11 cellular contexts compared by ENCODE assay signal in the genomic region with DNA sequence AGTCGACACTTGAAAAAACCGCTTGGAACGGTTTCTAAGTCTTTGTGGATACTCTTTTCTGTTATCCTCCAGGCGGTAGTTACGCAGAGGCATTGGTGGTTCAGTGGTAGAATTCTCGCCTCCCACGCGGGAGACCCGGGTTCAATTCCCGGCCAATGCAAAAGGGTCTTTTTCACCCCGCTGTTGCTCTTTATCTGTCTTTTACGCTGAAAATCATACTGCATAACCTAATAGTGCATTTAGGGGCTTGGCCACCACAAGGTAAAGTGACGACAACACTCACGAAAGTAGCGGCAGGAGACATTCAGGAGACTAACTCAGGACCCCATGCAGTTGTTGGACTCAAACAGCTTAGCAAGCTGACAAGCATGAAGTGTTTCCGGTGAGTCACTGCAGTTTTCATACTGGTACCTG. TPM values are rescaled to one million over a fixed set of nuclear protein-coding genes. Genes with fewer than 3 reads are reported as not detected.
DNase-seq lines count a peak whose midpoint lies in the region; ATAC-seq, FAIRE-seq and TF ChIP-seq lines count a peak whose summit lies in the region.
"Not testable (repeated sequence)": the region's sequence is repeated elsewhere in the genome, so short reads cannot be mapped to it uniquely, and the experiment has no call there.
"Had no signal": no experiment of that assay in that cellular context is flagged by ENCODE, and none has a peak within 500 bp of the region (broad histone marks: within the 10 kb centered on the region; RNA-seq: fewer than 3 reads in every experiment).

No MANE protein-coding gene starts in this region.

- H3K9me3 ChIP-seq in PC-3 (ENCODE audit: low read length); endodermal cell (ENCODE audit: control insufficient read depth, low read length); keratinocyte (ENCODE audit: control insufficient read depth, low read depth, low read length): not testable (repeated sequence)

- not testable (repeated sequence) for H3K27ac ChIP-seq in PC-3 (ENCODE audit: low read length); endodermal cell (ENCODE audit: low read depth, low read length); keratinocyte (ENCODE audit: control insufficient read depth, insufficient read depth, low read length)

- DNase-seq in Daoy (ENCODE audit: low read depth) (peak; percentile 60), HT1080 (ENCODE audit: low read depth) (peak; percentile 75), PC-3 (peak; percentile 9), endodermal cell (peak; percentile 89)
- DNase-seq in activated B cell treated with CpG ODN at 0.5 μM for 24 hours; activated naive CD8-positive, alpha-beta T cell treated with anti-CD3 and anti-CD28 coated beads, Interleukin-2, amount 50 U/mL, for 24 hours; keratinocyte (ENCODE audit: low read depth, low spot score): not testable (repeated sequence)
- peak in 1 of 2 donors; percentile 67 for DNase-seq in stimulated activated effector memory CD8-positive, alpha-beta T cell treated with anti-CD3 and anti-CD28 coated beads, Interleukin-12 subunit alpha, Interleukin-12 subunit beta, amount 100 ng/mL, for 72 hours (ENCODE audit: low spot score in 2 of 2)

- H3K4me2 ChIP-seq in PC-3 (ENCODE audit: low read length); keratinocyte (ENCODE audit: control insufficient read depth, extremely low read depth, insufficient read depth, low read depth, low read length): not testable (repeated sequence)

- H3K27ac Mint-ChIP-seq in activated B cell treated with CpG ODN at 0.5 μM for 24 hours; endodermal cell; stimulated activated effector memory CD8-positive, alpha-beta T cell treated with anti-CD3 and anti-CD28 coated beads, Interleukin-12 subunit alpha, Interleukin-12 subunit beta, amount 100 ng/mL, for 72 hours: not testable (repeated sequence)
- H3K27ac Mint-ChIP-seq in activated naive CD8-positive, alpha-beta T cell treated with anti-CD3 and anti-CD28 coated beads, Interleukin-2, amount 50 U/mL, for 24 hours = peak overlapping the region; percentile 71

- FAIRE-seq in keratinocyte (lab: Jason Lieb, UNC) = peak; percentile 29

- BruUV-seq in PC-3 (replicated peaks; lab: Mats Ljungman, UMichigan) = not testable (repeated sequence)

- H3K4me1 ChIP-seq in PC-3 (ENCODE audit: insufficient read depth, low read length); endodermal cell (ENCODE audit: control insufficient read depth, insufficient read depth, low read length); keratinocyte (ENCODE audit: control insufficient read depth, extremely low read depth, insufficient read depth, low read length): not testable (repeated sequence)

- not testable (repeated sequence) for H3K9me3 Mint-ChIP-seq in activated B cell treated with CpG ODN at 0.5 μM for 24 hours; activated naive CD8-positive, alpha-beta T cell treated with anti-CD3 and anti-CD28 coated beads, Interleukin-2, amount 50 U/mL, for 24 hours; endodermal cell; stimulated activated effector memory CD8-positive, alpha-beta T cell treated with anti-CD3 and anti-CD28 coated beads, Interleukin-12 subunit alpha, Interleukin-12 subunit beta, amount 100 ng/mL, for 72 hours

- H3K36me3 ChIP-seq in PC-3 (ENCODE audit: low read depth, low read length); endodermal cell (ENCODE audit: control insufficient read depth, insufficient read depth, low read length); keratinocyte (ENCODE audit: control insufficient read depth in 2 of 2, extremely low read depth in 1 of 2, insufficient read depth in 2 of 2, low read length in 2 of 2): not testable (repeated sequence)

- H3K27me3 ChIP-seq in PC-3 (ENCODE audit: low read length); endodermal cell (ENCODE audit: control insufficient read depth, insufficient read depth, low read length, poor library complexity, severe bottlenecking); keratinocyte (ENCODE audit: control insufficient read depth, extremely low read depth, insufficient read depth, low read length): not testable (repeated sequence)

- H3K4me1 Mint-ChIP-seq in activated B cell treated with CpG ODN at 0.5 μM for 24 hours; activated naive CD8-positive, alpha-beta T cell treated with anti-CD3 and anti-CD28 coated beads, Interleukin-2, amount 50 U/mL, for 24 hours; endodermal cell; stimulated activated effector memory CD8-positive, alpha-beta T cell treated with anti-CD3 and anti-CD28 coated beads, Interleukin-12 subunit alpha, Interleukin-12 subunit beta, amount 100 ng/mL, for 72 hours: not testable (repeated sequence)

- dilution Hi-C loops in keratinocyte (cut with MboI; ENCODE audit: extremely low pct_ligation_motif_present, low sequenced_read_pairs) = not testable (repeated sequence)

- not testable (repeated sequence) for ATAC-seq in PC-3
- peak; percentile 42 for ATAC-seq in activated B cell treated with CpG ODN at 0.5 μM for 24 hours (ENCODE audit: low read depth)
- ATAC-seq in activated naive CD8-positive, alpha-beta T cell treated with anti-CD3 and anti-CD28 coated beads, Interleukin-2, amount 50 U/mL, for 24 hours = peak; percentile 87
- peak; percentile 65 for ATAC-seq in stimulated activated effector memory CD8-positive, alpha-beta T cell treated with anti-CD3 and anti-CD28 coated beads, Interleukin-12 subunit alpha, Interleukin-12 subunit beta, amount 100 ng/mL, for 72 hours

- H3K4me3 Mint-ChIP-seq in activated B cell treated with CpG ODN at 0.5 μM for 24 hours; activated naive CD8-positive, alpha-beta T cell treated with anti-CD3 and anti-CD28 coated beads, Interleukin-2, amount 50 U/mL, for 24 hours; endodermal cell; stimulated activated effector memory CD8-positive, alpha-beta T cell treated with anti-CD3 and anti-CD28 coated beads, Interleukin-12 subunit alpha, Interleukin-12 subunit beta, amount 100 ng/mL, for 72 hours: not testable (repeated sequence)

- POLR2A ChIA-PET in PC-3 (lab: Charles Lee; ENCODE audit: unreplicated experiment); activated B cell treated with CpG ODN at 0.5 μM for 24 hours (lab: Charles Lee): not testable (repeated sequence)

- not testable (repeated sequence) for TF ChIP-seq CTCF in PC-3 (conservative IDR thresholded peaks at IDR 0.05; ENCODE audit: low read depth, low read length); activated B cell treated with CpG ODN at 0.5 μM for 24 hours (IDR thresholded peaks at IDR 0.05); endodermal cell (conservative IDR thresholded peaks at IDR 0.05); keratinocyte (optimal IDR thresholded peaks at IDR 0.05 in 1 of 3, IDR thresholded peaks at IDR 0.05 in 1 of 3, conservative IDR thresholded peaks at IDR 0.05 in 1 of 3; ENCODE audit: extremely low read depth in 1 of 3, insufficient read depth in 2 of 3, low read length in 3 of 3)

- not testable (repeated sequence) for H3K9me1 ChIP-seq in keratinocyte (ENCODE audit: control insufficient read depth, extremely low read depth, insufficient read depth, low read length)

- CTCF ChIA-PET in PC-3 (lab: Charles Lee); activated B cell treated with CpG ODN at 0.5 μM for 24 hours (lab: Charles Lee): not testable (repeated sequence)

- H3K9ac ChIP-seq in PC-3 (ENCODE audit: low read length); endodermal cell (ENCODE audit: extremely low read depth, low read length, poor library complexity, severe bottlenecking); keratinocyte (ENCODE audit: control insufficient read depth, extremely low read depth, insufficient read depth, low read length): not testable (repeated sequence)

- H3K4me3 ChIP-seq in PC-3 (ENCODE audit: low read length); endodermal cell (ENCODE audit: low read length); keratinocyte (ENCODE audit: control insufficient read depth in 2 of 3, extremely low read depth in 1 of 3, insufficient read depth in 2 of 3, low read depth in 1 of 3, low read length in 3 of 3): not testable (repeated sequence)

- not testable (repeated sequence) for H3K36me3 Mint-ChIP-seq in activated B cell treated with CpG ODN at 0.5 μM for 24 hours (ENCODE audit: low read depth); activated naive CD8-positive, alpha-beta T cell treated with anti-CD3 and anti-CD28 coated beads, Interleukin-2, amount 50 U/mL, for 24 hours (ENCODE audit: low read depth); endodermal cell (ENCODE audit: low read depth)
- H3K36me3 Mint-ChIP-seq in stimulated activated effector memory CD8-positive, alpha-beta T cell treated with anti-CD3 and anti-CD28 coated beads, Interleukin-12 subunit alpha, Interleukin-12 subunit beta, amount 100 ng/mL, for 72 hours = peaks cover 14% of the 10 kb centered on the region

- not testable (repeated sequence) for H3K9me2 ChIP-seq in PC-3 (replicated peaks; ENCODE audit: low read length)

- 20 to 31% methylated on average over 2 to 10 of the region's 16 CpGs for WGBS in endodermal cell (ENCODE audit: insufficient coverage in 1 of 2, insufficient read length in 1 of 2), 2 experiments

- not testable (repeated sequence) for H3K79me2 ChIP-seq in PC-3 (ENCODE audit: low read length); keratinocyte (ENCODE audit: control insufficient read depth, insufficient read depth, low read length)

- not testable (repeated sequence) for H4K20me1 ChIP-seq in PC-3 (ENCODE audit: low read length); keratinocyte (ENCODE audit: control insufficient read depth, extremely low read depth, insufficient read depth, low read length)

- H2AFZ ChIP-seq in PC-3 (ENCODE audit: low read length); keratinocyte (ENCODE audit: control insufficient read depth, low read length): not testable (repeated sequence)

- not testable (repeated sequence) for H3K27me3 Mint-ChIP-seq in activated B cell treated with CpG ODN at 0.5 μM for 24 hours; activated naive CD8-positive, alpha-beta T cell treated with anti-CD3 and anti-CD28 coated beads, Interleukin-2, amount 50 U/mL, for 24 hours; endodermal cell (ENCODE audit: insufficient read depth)

- H3F3A ChIP-seq in PC-3 (ENCODE audit: low read length, unreplicated experiment) = not testable (repeated sequence)

- intact Hi-C loops in PC-3 (cut with micrococcal nuclease); activated B cell treated with CpG ODN at 0.5 μM for 24 hours (cut with micrococcal nuclease): not testable (repeated sequence)

RNA-seq across cellular contexts. Expression of gene RNU1-2, which starts 33.9 kb away (rescaled TPM):
- 306 and 832 TPM in 2 replicates for total RNA-seq in Daoy (2014; rRNA removed; shearing (Covaris generic))
- total RNA-seq in HT1080 (2014; rRNA removed; shearing (Covaris generic)) = under 0.01 TPM in 1 of 2 replicates, not detected in the other
- polyA plus RNA-seq in HT1080 (2015; cell fraction: cytosol; rRNA removed) = not detected in 2 replicates
- not detected in 2 replicates for polyA plus RNA-seq in HT1080 (2015; cell fraction: nucleus; rRNA removed)
- total RNA-seq in PC-3 (2014; rRNA removed) (under 0.01 TPM in 2 replicates), activated B cell treated with CpG ODN at 0.5 μM for 24 hours (3,526 and 4,195 TPM in 2 replicates), endodermal cell (1,000 to 10,000 TPM; 2,483 to 3,611 TPM)
- 11,872 TPM for polyA plus RNA-seq in endodermal cell (2013, experiment 1 of 2)
- 14,577 TPM for polyA plus RNA-seq in endodermal cell (2013, experiment 2 of 2)
- 66.0 to 67.0 TPM in 2 of 3 replicates, not detected in the other for polyA plus RNA-seq in keratinocyte
- not detected for polyA plus RNA-seq in keratinocyte (2011; ENCODE audit: low read depth)
- polyA plus RNA-seq in keratinocyte (2011; cell fraction: cytosol; rRNA removed) = not detected in 2 replicates
- polyA plus RNA-seq in keratinocyte (2011; cell fraction: nucleus; rRNA removed) = under 0.01 TPM in 2 replicates
- not detected in 2 replicates for polyA plus RNA-seq in keratinocyte (2012; ENCODE audit: low replicate concordance)
- polyA minus RNA-seq in keratinocyte = 13,175 to 24,724 TPM (median 16,252 TPM) in 3 replicates
- 39,283 TPM for polyA minus RNA-seq in keratinocyte (2011; cell fraction: cytosol; rRNA and poly(A)+ RNA removed)
- 15,420 and 21,721 TPM in 2 replicates for polyA minus RNA-seq in keratinocyte (2011; cell fraction: nucleus; rRNA and poly(A)+ RNA removed)
- total RNA-seq: G401 had no signal
- polyA plus RNA-seq: naive thymus-derived CD4-positive, alpha-beta T cell; stomach had no signal

RNA-seq across cellular contexts. Expression of gene CROCC, which starts 59.9 kb away (rescaled TPM):
- total RNA-seq in Daoy (2014; rRNA removed; shearing (Covaris generic)) = 30.6 and 31.3 TPM in 2 replicates
- total RNA-seq in HT1080 (2014; rRNA removed; shearing (Covaris generic)) = 13.2 and 14.3 TPM in 2 replicates
- polyA plus RNA-seq in HT1080 (2015; cell fraction: cytosol; rRNA removed) = 4.6 and 6.9 TPM in 2 replicates
- 45.3 and 49.2 TPM in 2 replicates for polyA plus RNA-seq in HT1080 (2015; cell fraction: nucleus; rRNA removed)
- total RNA-seq in PC-3 (2014; rRNA removed) (24.6 and 51.6 TPM in 2 replicates), activated B cell treated with CpG ODN at 0.5 μM for 24 hours (30.2 and 30.4 TPM in 2 replicates), endodermal cell (10 to 100 TPM; 58.4 to 61.8 TPM)
- polyA plus RNA-seq in endodermal cell (2013, experiment 1 of 2) = 38.9 TPM
- 33.9 TPM for polyA plus RNA-seq in endodermal cell (2013, experiment 2 of 2)
- 5.4 to 11.0 TPM (median 8.2 TPM) in 3 replicates for polyA plus RNA-seq in keratinocyte
- 7.1 TPM for polyA plus RNA-seq in keratinocyte (2011; ENCODE audit: low read depth)
- polyA plus RNA-seq in keratinocyte (2011; cell fraction: cytosol; rRNA removed) = 0.84 and 2.6 TPM in 2 replicates
- polyA plus RNA-seq in keratinocyte (2011; cell fraction: nucleus; rRNA removed) = 32.9 and 42.0 TPM in 2 replicates
- 3.3 and 7.4 TPM in 2 replicates for polyA plus RNA-seq in keratinocyte (2012; ENCODE audit: low replicate concordance)
- 3.1 to 10.6 TPM (median 7.5 TPM) in 3 replicates for polyA minus RNA-seq in keratinocyte
- polyA minus RNA-seq in keratinocyte (2011; cell fraction: cytosol; rRNA and poly(A)+ RNA removed) = 7.3 TPM
- 13.4 and 13.8 TPM in 2 replicates for polyA minus RNA-seq in keratinocyte (2011; cell fraction: nucleus; rRNA and poly(A)+ RNA removed)

Comparison
In these comparisons a context has a peak if more than half of its experiments do, and no peak if none do; other contexts are left out.
1. RNA of gene RNU1-2, which starts 33.9 kb away (total RNA-seq): 2,483 to 3,611 TPM in endodermal cell, 3,526 to 4,195 TPM in activated B cell treated with CpG ODN at 0.5 μM for 24 hours and 306 to 832 TPM in Daoy; under 0.01 TPM in HT1080 and under 0.01 TPM in PC-3; every median in the first group is over 100 times any median in the second.